1 cellular context compared by ENCODE assay signal in the genomic region with DNA sequence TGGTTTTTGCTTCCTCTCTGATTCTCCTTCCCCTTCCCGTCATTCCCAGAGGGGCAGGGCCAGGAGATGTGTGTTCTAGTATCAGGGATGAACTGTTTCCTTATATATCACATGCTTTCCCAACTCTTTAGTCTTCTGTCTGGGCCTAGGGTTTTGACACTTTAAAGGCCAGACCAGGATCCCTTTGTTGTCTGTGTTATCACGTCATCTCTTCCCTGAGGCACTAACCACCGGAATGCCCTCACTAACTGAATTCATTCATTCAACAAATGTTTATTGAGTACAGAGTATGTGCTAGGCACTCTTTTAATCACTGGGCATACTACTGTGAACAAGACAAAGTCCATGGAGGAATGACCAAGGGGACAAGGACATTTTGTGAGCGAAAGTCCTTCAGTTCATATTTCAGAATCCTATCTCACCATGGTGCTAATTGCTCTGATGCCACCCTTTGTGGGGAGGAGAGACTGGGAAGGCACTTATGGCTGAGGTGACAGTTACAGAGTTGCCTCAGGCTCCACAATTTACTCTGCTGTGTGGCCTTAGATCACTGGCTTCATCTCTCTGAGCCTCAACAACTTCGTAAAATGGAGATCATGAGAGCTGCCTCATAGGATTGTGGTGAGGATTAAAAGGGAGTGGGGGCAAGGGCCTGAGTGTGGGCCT.
A peak's percentile ranks its signal among the peaks of the same experiment; 100 is the strongest.
TF ChIP-seq lines count a peak whose summit lies in the region.

No MANE protein-coding gene starts in this region.

TF ChIP-seq in HepG2, 621 proteins besides CTCF, POLR2A, EP300 and RAD21 (continues in another document):
- TF ChIP-seq, protein P1, sequence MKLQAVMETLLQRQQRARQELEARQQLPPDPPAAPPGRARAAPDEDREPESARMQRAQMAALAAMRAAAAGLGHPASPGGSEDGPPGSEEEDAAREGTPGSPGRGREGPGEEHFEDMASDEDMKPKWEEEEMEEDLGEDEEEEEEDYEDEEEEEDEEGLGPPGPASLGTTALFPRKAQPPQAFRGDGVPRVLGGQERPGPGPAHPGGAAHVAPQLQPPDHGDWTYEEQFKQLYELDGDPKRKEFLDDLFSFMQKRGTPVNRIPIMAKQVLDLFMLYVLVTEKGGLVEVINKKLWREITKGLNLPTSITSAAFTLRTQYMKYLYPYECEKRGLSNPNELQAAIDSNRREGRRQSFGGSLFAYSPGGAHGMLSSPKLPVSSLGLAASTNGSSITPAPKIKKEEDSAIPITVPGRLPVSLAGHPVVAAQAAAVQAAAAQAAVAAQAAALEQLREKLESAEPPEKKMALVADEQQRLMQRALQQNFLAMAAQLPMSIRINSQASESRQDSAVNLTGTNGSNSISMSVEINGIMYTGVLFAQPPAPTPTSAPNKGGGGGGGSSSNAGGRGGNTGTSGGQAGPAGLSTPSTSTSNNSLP (IDR thresholded peaks at IDR 0.05; ENCODE audit: low read depth, low read length) = peak; percentile 61; the same call in 1 of the 2 replicates
- TF ChIP-seq FOXA1 (IDR thresholded peaks at IDR 0.05) = no peak
- TF ChIP-seq FOXA1 (CRISPR knock-in tag; IDR thresholded peaks at IDR 0.05) = 0 out of 2 replicates have a peak, but pooled peaks have one; percentile 7
- TF ChIP-seq NCOR1 (IDR thresholded peaks at IDR 0.05; ENCODE audit: borderline replicate concordance, low read length) = peak; percentile 69; the same call in 1 of the 2 replicates
- TF ChIP-seq SAP130 (CRISPR knock-in tag; IDR thresholded peaks at IDR 0.05; ENCODE audit: low read depth) = peak; percentile 65
- TF ChIP-seq TEAD3 (CRISPR knock-in tag; optimal IDR thresholded peaks at IDR 0.05; ENCODE audit: borderline replicate concordance) = peak; percentile 36
- no peak for TF ChIP-seq ZNF329 (CRISPR knock-in tag; IDR thresholded peaks at IDR 0.05; ENCODE audit: low read depth)
- no peak for TF ChIP-seq ZBTB8A (CRISPR knock-in tag; IDR thresholded peaks at IDR 0.05; ENCODE audit: borderline replicate concordance, low read depth)
- TF ChIP-seq ZNF768 (CRISPR knock-in tag; IDR thresholded peaks at IDR 0.05) = peak; percentile 91
- TF ChIP-seq MEIS2 (CRISPR knock-in tag; IDR thresholded peaks at IDR 0.05) = no peak
- no peak for TF ChIP-seq FOXP1 (IDR thresholded peaks at IDR 0.05)
- TF ChIP-seq FOXP1 (CRISPR knock-in tag; IDR thresholded peaks at IDR 0.05) = 0 out of 2 replicates have a peak, but pooled peaks have one; percentile 9
- TF ChIP-seq NR1H2 (CRISPR knock-in tag; IDR thresholded peaks at IDR 0.05; ENCODE audit: borderline replicate concordance, low read depth) = no peak
- TF ChIP-seq, protein P2, sequence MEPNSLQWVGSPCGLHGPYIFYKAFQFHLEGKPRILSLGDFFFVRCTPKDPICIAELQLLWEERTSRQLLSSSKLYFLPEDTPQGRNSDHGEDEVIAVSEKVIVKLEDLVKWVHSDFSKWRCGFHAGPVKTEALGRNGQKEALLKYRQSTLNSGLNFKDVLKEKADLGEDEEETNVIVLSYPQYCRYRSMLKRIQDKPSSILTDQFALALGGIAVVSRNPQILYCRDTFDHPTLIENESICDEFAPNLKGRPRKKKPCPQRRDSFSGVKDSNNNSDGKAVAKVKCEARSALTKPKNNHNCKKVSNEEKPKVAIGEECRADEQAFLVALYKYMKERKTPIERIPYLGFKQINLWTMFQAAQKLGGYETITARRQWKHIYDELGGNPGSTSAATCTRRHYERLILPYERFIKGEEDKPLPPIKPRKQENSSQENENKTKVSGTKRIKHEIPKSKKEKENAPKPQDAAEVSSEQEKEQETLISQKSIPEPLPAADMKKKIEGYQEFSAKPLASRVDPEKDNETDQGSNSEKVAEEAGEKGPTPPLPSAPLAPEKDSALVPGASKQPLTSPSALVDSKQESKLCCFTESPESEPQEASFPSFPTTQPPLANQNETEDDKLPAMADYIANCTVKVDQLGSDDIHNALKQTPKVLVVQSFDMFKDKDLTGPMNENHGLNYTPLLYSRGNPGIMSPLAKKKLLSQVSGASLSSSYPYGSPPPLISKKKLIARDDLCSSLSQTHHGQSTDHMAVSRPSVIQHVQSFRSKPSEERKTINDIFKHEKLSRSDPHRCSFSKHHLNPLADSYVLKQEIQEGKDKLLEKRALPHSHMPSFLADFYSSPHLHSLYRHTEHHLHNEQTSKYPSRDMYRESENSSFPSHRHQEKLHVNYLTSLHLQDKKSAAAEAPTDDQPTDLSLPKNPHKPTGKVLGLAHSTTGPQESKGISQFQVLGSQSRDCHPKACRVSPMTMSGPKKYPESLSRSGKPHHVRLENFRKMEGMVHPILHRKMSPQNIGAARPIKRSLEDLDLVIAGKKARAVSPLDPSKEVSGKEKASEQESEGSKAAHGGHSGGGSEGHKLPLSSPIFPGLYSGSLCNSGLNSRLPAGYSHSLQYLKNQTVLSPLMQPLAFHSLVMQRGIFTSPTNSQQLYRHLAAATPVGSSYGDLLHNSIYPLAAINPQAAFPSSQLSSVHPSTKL (CRISPR knock-in tag; IDR thresholded peaks at IDR 0.05) = peak; percentile 65; the same call in 1 of the 2 replicates
- TF ChIP-seq, protein P3, sequence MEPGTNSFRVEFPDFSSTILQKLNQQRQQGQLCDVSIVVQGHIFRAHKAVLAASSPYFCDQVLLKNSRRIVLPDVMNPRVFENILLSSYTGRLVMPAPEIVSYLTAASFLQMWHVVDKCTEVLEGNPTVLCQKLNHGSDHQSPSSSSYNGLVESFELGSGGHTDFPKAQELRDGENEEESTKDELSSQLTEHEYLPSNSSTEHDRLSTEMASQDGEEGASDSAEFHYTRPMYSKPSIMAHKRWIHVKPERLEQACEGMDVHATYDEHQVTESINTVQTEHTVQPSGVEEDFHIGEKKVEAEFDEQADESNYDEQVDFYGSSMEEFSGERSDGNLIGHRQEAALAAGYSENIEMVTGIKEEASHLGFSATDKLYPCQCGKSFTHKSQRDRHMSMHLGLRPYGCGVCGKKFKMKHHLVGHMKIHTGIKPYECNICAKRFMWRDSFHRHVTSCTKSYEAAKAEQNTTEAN (CRISPR knock-in tag; conservative IDR thresholded peaks at IDR 0.05) = 0 out of 2 replicates have a peak, but pooled peaks have one; percentile 49
- no peak for TF ChIP-seq CHD4 (IDR thresholded peaks at IDR 0.05; ENCODE audit: borderline replicate concordance, low read length)
- no peak for TF ChIP-seq ZNF737 (CRISPR knock-in tag; IDR thresholded peaks at IDR 0.05; ENCODE audit: borderline replicate concordance)
- TF ChIP-seq ELF3 (CRISPR knock-in tag; IDR thresholded peaks at IDR 0.05) = peak; percentile 61
- TF ChIP-seq TBX2 (CRISPR knock-in tag; IDR thresholded peaks at IDR 0.05; ENCODE audit: borderline replicate concordance) = peak; percentile 70
- TF ChIP-seq NPAS2 (CRISPR knock-in tag; IDR thresholded peaks at IDR 0.05; ENCODE audit: borderline replicate concordance) = no peak
- TF ChIP-seq, protein P4, sequence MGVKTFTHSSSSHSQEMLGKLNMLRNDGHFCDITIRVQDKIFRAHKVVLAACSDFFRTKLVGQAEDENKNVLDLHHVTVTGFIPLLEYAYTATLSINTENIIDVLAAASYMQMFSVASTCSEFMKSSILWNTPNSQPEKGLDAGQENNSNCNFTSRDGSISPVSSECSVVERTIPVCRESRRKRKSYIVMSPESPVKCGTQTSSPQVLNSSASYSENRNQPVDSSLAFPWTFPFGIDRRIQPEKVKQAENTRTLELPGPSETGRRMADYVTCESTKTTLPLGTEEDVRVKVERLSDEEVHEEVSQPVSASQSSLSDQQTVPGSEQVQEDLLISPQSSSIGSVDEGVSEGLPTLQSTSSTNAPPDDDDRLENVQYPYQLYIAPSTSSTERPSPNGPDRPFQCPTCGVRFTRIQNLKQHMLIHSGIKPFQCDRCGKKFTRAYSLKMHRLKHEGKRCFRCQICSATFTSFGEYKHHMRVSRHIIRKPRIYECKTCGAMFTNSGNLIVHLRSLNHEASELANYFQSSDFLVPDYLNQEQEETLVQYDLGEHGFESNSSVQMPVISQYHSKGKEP (CRISPR knock-in tag; IDR thresholded peaks at IDR 0.05) = no peak
- TF ChIP-seq ZNF143 (CRISPR knock-in tag; IDR thresholded peaks at IDR 0.05) = 0 out of 2 replicates have a peak, but pooled peaks have one; percentile 32
- TF ChIP-seq RFX5 (IDR thresholded peaks at IDR 0.05; ENCODE audit: low read depth, low read length) = no peak
- TF ChIP-seq, protein P5, sequence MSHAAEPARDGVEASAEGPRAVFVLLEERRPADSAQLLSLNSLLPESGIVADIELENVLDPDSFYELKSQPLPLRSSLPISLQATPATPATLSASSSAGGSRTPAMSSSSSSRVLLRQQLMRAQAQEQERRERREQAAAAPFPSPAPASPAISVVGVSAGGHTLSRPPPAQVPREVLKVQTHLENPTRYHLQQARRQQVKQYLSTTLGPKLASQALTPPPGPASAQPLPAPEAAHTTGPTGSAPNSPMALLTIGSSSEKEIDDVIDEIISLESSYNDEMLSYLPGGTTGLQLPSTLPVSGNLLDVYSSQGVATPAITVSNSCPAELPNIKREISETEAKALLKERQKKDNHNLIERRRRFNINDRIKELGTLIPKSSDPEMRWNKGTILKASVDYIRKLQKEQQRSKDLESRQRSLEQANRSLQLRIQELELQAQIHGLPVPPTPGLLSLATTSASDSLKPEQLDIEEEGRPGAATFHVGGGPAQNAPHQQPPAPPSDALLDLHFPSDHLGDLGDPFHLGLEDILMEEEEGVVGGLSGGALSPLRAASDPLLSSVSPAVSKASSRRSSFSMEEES (CRISPR knock-in tag; IDR thresholded peaks at IDR 0.05) = peak; percentile 50; the same call in 1 of the 2 replicates
- TF ChIP-seq, protein P6, sequence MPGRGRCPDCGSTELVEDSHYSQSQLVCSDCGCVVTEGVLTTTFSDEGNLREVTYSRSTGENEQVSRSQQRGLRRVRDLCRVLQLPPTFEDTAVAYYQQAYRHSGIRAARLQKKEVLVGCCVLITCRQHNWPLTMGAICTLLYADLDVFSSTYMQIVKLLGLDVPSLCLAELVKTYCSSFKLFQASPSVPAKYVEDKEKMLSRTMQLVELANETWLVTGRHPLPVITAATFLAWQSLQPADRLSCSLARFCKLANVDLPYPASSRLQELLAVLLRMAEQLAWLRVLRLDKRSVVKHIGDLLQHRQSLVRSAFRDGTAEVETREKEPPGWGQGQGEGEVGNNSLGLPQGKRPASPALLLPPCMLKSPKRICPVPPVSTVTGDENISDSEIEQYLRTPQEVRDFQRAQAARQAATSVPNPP (CRISPR knock-in tag; IDR thresholded peaks at IDR 0.05) = no peak
- TF ChIP-seq, protein P7, sequence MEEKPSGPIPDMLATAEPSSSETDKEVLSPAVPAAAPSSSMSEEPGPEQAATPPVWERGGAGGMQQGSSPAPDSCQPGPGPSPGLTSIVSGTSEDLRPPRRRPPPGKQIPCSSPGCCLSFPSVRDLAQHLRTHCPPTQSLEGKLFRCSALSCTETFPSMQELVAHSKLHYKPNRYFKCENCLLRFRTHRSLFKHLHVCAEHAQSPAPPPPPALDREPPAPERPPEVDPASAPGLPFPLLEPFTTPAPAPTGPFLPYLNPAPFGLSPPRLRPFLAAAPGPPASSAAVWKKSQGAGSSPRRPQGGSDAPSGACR (CRISPR knock-in tag; IDR thresholded peaks at IDR 0.05) = no peak
- no peak for TF ChIP-seq REL (CRISPR knock-in tag; conservative IDR thresholded peaks at IDR 0.05)
- TF ChIP-seq, protein P8, sequence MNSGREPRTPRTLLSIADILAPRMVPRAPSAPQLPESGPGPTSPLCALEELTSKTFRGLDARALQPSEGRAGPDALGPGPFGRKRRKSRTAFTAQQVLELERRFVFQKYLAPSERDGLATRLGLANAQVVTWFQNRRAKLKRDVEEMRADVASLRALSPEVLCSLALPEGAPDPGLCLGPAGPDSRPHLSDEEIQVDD (CRISPR knock-in tag; IDR thresholded peaks at IDR 0.05; ENCODE audit: borderline replicate concordance) = no peak
- TF ChIP-seq ZFX (CRISPR knock-in tag; IDR thresholded peaks at IDR 0.05; ENCODE audit: low read depth) = peak; percentile 38; the same call in 1 of the 2 replicates
- peak; percentile 100 for TF ChIP-seq ZNF205 (CRISPR knock-in tag; IDR thresholded peaks at IDR 0.05)
- TF ChIP-seq ZBTB21 (CRISPR knock-in tag; IDR thresholded peaks at IDR 0.05) = peak; percentile 83
- peak; percentile 74; the same call in 1 of the 2 replicates for TF ChIP-seq SOX5 (CRISPR knock-in tag; IDR thresholded peaks at IDR 0.05; ENCODE audit: borderline replicate concordance)
- TF ChIP-seq HNF4G (IDR thresholded peaks at IDR 0.05; ENCODE audit: borderline replicate concordance, low read depth, low read length) = peak; percentile 27; the same call in 1 of the 2 replicates
- TF ChIP-seq HNF4G (CRISPR knock-in tag; IDR thresholded peaks at IDR 0.05; ENCODE audit: borderline replicate concordance, low read depth) = 0 out of 2 replicates have a peak, but pooled peaks have one; percentile 22
- TF ChIP-seq YEATS2 (CRISPR knock-in tag; IDR thresholded peaks at IDR 0.05; ENCODE audit: borderline replicate concordance) = peak; percentile 21; the same call in 1 of the 2 replicates
- no peak for TF ChIP-seq GATA4 (IDR thresholded peaks at IDR 0.05; ENCODE audit: borderline replicate concordance, low read depth)
- TF ChIP-seq SKI (IDR thresholded peaks at IDR 0.05; ENCODE audit: partially characterized antibody) = peak; percentile 33
- no peak for TF ChIP-seq RXRA (CRISPR knock-in tag; IDR thresholded peaks at IDR 0.05)
- TF ChIP-seq CREB1 (IDR thresholded peaks at IDR 0.05) = peak; percentile 45; the same call in 1 of the 2 replicates
- peak; percentile 79 for TF ChIP-seq CREB1 (CRISPR knock-in tag; IDR thresholded peaks at IDR 0.05)
- TF ChIP-seq TBL1XR1 (IDR thresholded peaks at IDR 0.05; ENCODE audit: borderline replicate concordance, low read length, partially characterized antibody) = no peak
- peak; percentile 31; the same call in 1 of the 2 replicates for TF ChIP-seq GATAD2A (CRISPR knock-in tag; IDR thresholded peaks at IDR 0.05)
- TF ChIP-seq PTBP1 (IDR thresholded peaks at IDR 0.05; ENCODE audit: low read depth, low read length, poor library complexity, severe bottlenecking) = no peak
- no peak for TF ChIP-seq TCF7L2 (IDR thresholded peaks at IDR 0.05; ENCODE audit: low read depth, low read length)
- TF ChIP-seq ZNF3 (CRISPR knock-in tag; IDR thresholded peaks at IDR 0.05) = peak; percentile 49; the same call in 1 of the 2 replicates
- TF ChIP-seq ESRRA (CRISPR knock-in tag; IDR thresholded peaks at IDR 0.05; ENCODE audit: low read depth) = peak; percentile 84
- TF ChIP-seq KDM3A (CRISPR knock-in tag; IDR thresholded peaks at IDR 0.05; ENCODE audit: low read depth) = no peak
- 0 out of 2 replicates have a peak, but pooled peaks have one; percentile 34 for TF ChIP-seq RXRB (CRISPR knock-in tag; IDR thresholded peaks at IDR 0.05; ENCODE audit: borderline replicate concordance)
- no peak for TF ChIP-seq MAFK (conservative IDR thresholded peaks at IDR 0.05 in 1 of 2, IDR thresholded peaks at IDR 0.05 in 1 of 2; ENCODE audit: low read length in 2 of 2)
- no peak for TF ChIP-seq JDP2 (CRISPR knock-in tag; IDR thresholded peaks at IDR 0.05; ENCODE audit: borderline replicate concordance)
- 0 out of 2 replicates have a peak, but pooled peaks have one; percentile 45 for TF ChIP-seq ISL2 (CRISPR knock-in tag; IDR thresholded peaks at IDR 0.05)
